20 cellular contexts compared by ENCODE assay signal in the genomic region with DNA sequence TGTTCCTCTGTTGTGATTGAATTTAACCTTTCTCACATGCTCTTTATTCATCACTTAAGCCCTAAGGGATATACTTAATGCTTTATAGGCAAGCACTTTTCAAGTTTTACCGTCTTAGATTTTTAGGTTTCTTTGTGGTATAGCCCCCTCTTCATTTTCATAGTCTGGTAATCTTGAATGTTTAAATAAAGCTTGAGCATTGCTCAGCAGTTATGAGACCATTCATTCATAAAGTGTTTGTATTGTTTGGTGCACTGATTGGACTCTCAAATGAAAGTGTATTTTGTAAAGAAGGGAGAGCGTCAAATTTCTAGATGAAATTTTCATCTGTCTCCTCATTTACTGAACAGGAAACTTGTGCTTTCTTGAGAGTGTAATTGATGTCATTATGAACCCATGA. TPM values are rescaled to one million over a fixed set of nuclear protein-coding genes. Genes with fewer than 3 reads are reported as not detected.
DNase-seq lines count a peak whose midpoint lies in the region; ATAC-seq and TF ChIP-seq lines count a peak whose summit lies in the region.
"Had no signal": no experiment of that assay in that cellular context is flagged by ENCODE, and none has a peak within 500 bp of the region (broad histone marks: within the 10 kb centered on the region; RNA-seq: fewer than 3 reads in every experiment).

No MANE protein-coding gene starts in this region.

- H3K4me1 ChIP-seq in breast epithelium (peaks cover 0 to 4% of the 10 kb centered on the region in 2 donors), Loucy (ENCODE audit: insufficient read depth, low read length, poor library complexity, severe bottlenecking) (peaks cover 34% of the 10 kb centered on the region), thyroid gland (peaks cover 20 to 32% of the 10 kb centered on the region in 2 donors), SK-N-SH (ENCODE audit: control insufficient read depth in 1 of 2, insufficient read depth in 2 of 2, low read depth in 1 of 2, low read length in 1 of 2) (peaks cover 0 to 6% of the 10 kb centered on the region in 2 experiments; a peak in 2 of 4 replicates)

- no peaks in the 10 kb centered on the region for H3K27me3 Mint-ChIP-seq in MCF 10A (ENCODE audit: insufficient read depth, unreplicated experiment)
- H3K27me3 Mint-ChIP-seq in activated naive CD8-positive, alpha-beta T cell treated with anti-CD3 and anti-CD28 coated beads, Interleukin-2, amount 10 ng/mL, durations not matched to agents 7 days and 5 days = no peaks in the 10 kb centered on the region

- no peak overlapping the region for H2AFZ ChIP-seq in Loucy (ENCODE audit: low read length)
- H2AFZ ChIP-seq in SK-N-SH (ENCODE audit: low read depth) = no peak overlapping the region

- peaks cover 32% of the 10 kb centered on the region for H3K4me1 Mint-ChIP-seq in MCF 10A (ENCODE audit: insufficient read depth, unreplicated experiment)
- peaks cover 34% of the 10 kb centered on the region for H3K4me1 Mint-ChIP-seq in activated naive CD8-positive, alpha-beta T cell treated with anti-CD3 and anti-CD28 coated beads, Interleukin-2, amount 10 ng/mL, durations not matched to agents 7 days and 5 days

- TF ChIP-seq CTCF in MCF 10A (IDR thresholded peaks at IDR 0.05; ENCODE audit: unreplicated experiment) (no peak), breast epithelium (IDR thresholded peaks at IDR 0.05) (no peak), Loucy (conservative IDR thresholded peaks at IDR 0.05; ENCODE audit: low read length) (no peak), thyroid gland (IDR thresholded peaks at IDR 0.05) (no peak), SK-N-SH (IDR thresholded peaks at IDR 0.05) (no peak)

- CTCF ChIA-PET in MCF 10A (lab: Yijun Ruan, JAX) (no interaction called here), SK-N-SH (lab: Yijun Ruan, JAX) (no interaction called here)

- H3K79me2 ChIP-seq in Loucy (ENCODE audit: insufficient read depth, low read length) (peaks cover 97% of the 10 kb centered on the region), SK-N-SH (ENCODE audit: insufficient read depth) (peaks cover 93% of the 10 kb centered on the region)

- H3K4me3 Mint-ChIP-seq in MCF 10A (ENCODE audit: unreplicated experiment) = peak overlapping the region; percentile 8
- peak overlapping the region; percentile 59 for H3K4me3 Mint-ChIP-seq in activated naive CD8-positive, alpha-beta T cell treated with anti-CD3 and anti-CD28 coated beads, Interleukin-2, amount 10 ng/mL, durations not matched to agents 7 days and 5 days

- intact Hi-C loops in MCF 10A (cut with micrococcal nuclease) = no loop called here
- intact Hi-C loops in breast epithelium (cut with DNase I; ENCODE audit: low total_unique reads) = no loop called here
- intact Hi-C loops in thyroid gland (cut with DNase I) = no loop called here

- TF ChIP-seq RAD21 in SK-N-SH (IDR thresholded peaks at IDR 0.05; ENCODE audit: low read length) = no peak

- no peaks in the 10 kb centered on the region for H3K9me3 Mint-ChIP-seq in MCF 10A (ENCODE audit: unreplicated experiment)
- peaks cover 3% of the 10 kb centered on the region for H3K9me3 Mint-ChIP-seq in activated naive CD8-positive, alpha-beta T cell treated with anti-CD3 and anti-CD28 coated beads, Interleukin-2, amount 10 ng/mL, durations not matched to agents 7 days and 5 days

- POLR2A ChIA-PET in MCF 10A (lab: Yijun Ruan, JAX) (interaction anchor here (1.4 to 3.3 kb wide), 4 partner anchors 18 to 43 kb away, joined by 4 to 28 read pairs (median 12); a partner anchor contains a TSS), SK-N-SH (lab: Yijun Ruan, JAX) (no interaction called here)
- POLR2A ChIA-PET in activated naive CD8-positive, alpha-beta T cell treated with anti-CD3 and anti-CD28 coated beads, Interleukin-2, amount 10 ng/mL, durations not matched to agents 7 days and 5 days (lab: Charles Lee) = interaction anchor here (1.3 kb wide), 1 partner anchor 25 kb away, joined by 3 read pairs; a partner anchor contains a TSS

- BruUV-seq in MCF 10A (replicated peaks; lab: Mats Ljungman, UMichigan) = no TSS peak

- H3K36me3 ChIP-seq in breast epithelium = no peaks in the 10 kb centered on the region
- no peaks in the 10 kb centered on the region; the same call in 1 of the 2 replicates for H3K36me3 ChIP-seq in Loucy (ENCODE audit: insufficient read depth, low read length)
- no peaks in the 10 kb centered on the region for H3K36me3 ChIP-seq in thyroid gland
- H3K36me3 ChIP-seq in SK-N-SH (replicated peaks in 1 of 2; ENCODE audit: control insufficient read depth in 1 of 2, insufficient read depth in 2 of 2, low read length in 1 of 2) = no peaks in the 10 kb centered on the region
- H3K36me3 ChIP-seq: right lobe of liver, suprapubic skin had no signal

- H3K27me3 ChIP-seq in breast epithelium (no peaks in the 10 kb centered on the region), Loucy (ENCODE audit: insufficient read depth, low read length, poor library complexity, severe bottlenecking) (no peaks in the 10 kb centered on the region), thyroid gland (no peaks in the 10 kb centered on the region), SK-N-SH (ENCODE audit: insufficient read depth) (no peaks in the 10 kb centered on the region)
- H3K27me3 ChIP-seq: right lobe of liver, suprapubic skin had no signal

- H3F3A ChIP-seq in Loucy (ENCODE audit: low read depth) (no peaks in the 10 kb centered on the region), SK-N-SH (replicated peaks; ENCODE audit: insufficient read depth) (no peaks in the 10 kb centered on the region)

- H3K27ac Mint-ChIP-seq in MCF 10A (ENCODE audit: low read depth, unreplicated experiment) = peak overlapping the region; percentile 63
- peak overlapping the region; percentile 37 for H3K27ac Mint-ChIP-seq in activated naive CD8-positive, alpha-beta T cell treated with anti-CD3 and anti-CD28 coated beads, Interleukin-2, amount 10 ng/mL, durations not matched to agents 7 days and 5 days

- H3K9me2 ChIP-seq in Loucy (replicated peaks; ENCODE audit: low read depth, low read length) = no peaks in the 10 kb centered on the region
- H3K9me2 ChIP-seq in SK-N-SH = no peaks in the 10 kb centered on the region

- no peak overlapping the region for H3K4me3 ChIP-seq in breast epithelium
- H3K4me3 ChIP-seq in Loucy (ENCODE audit: low read length, poor library complexity, severe bottlenecking) = no peak overlapping the region
- no peak overlapping the region for H3K4me3 ChIP-seq in thyroid gland (replicated peaks in 1 of 3)
- H3K4me3 ChIP-seq in SK-N-SH (ENCODE audit: low read depth in 2 of 2, low read length in 1 of 2) = no peak overlapping the region
- H3K4me3 ChIP-seq: right lobe of liver had no signal

- TF ChIP-seq EP300 in SK-N-SH (IDR thresholded peaks at IDR 0.05; ENCODE audit: borderline replicate concordance in 1 of 2, low read depth in 1 of 2, low read length in 1 of 2) = no peak

- TF ChIP-seq POLR2A in breast epithelium (IDR thresholded peaks at IDR 0.05) (no peak), thyroid gland (IDR thresholded peaks at IDR 0.05) (peak in 1 of 2 donors; percentile 43)

- H3K27ac ChIP-seq in breast epithelium = no peak overlapping the region
- peak overlapping the region; percentile 55 to 77 (median 58) for H3K27ac ChIP-seq in thyroid gland
- no peak overlapping the region for H3K27ac ChIP-seq in SK-N-SH (ENCODE audit: low read depth in 2 of 2, low read length in 1 of 2)
- H3K27ac ChIP-seq: right lobe of liver, suprapubic skin, VCaP had no signal

- WGBS in thyroid gland, 2 donors = 36 to 40% methylated on average over 2 of the region's 2 CpGs
- whole genome bisulfite sequencing in SK-N-SH (ENCODE audit: low lambda C conversion rate) = 95% methylated on average over 2 of the region's 2 CpGs

- H3K4me2 ChIP-seq in Loucy (ENCODE audit: low read depth, low read length, poor library complexity, severe bottlenecking) (peak overlapping the region; percentile 73), SK-N-SH (no peak overlapping the region)

- no peaks in the 10 kb centered on the region for H3K9me3 ChIP-seq in breast epithelium
- H3K9me3 ChIP-seq in Loucy (ENCODE audit: insufficient read depth, low read depth, low read length) = no peaks in the 10 kb centered on the region
- no peaks in the 10 kb centered on the region for H3K9me3 ChIP-seq in thyroid gland
- H3K9me3 ChIP-seq in SK-N-SH = no peaks in the 10 kb centered on the region
- H3K9me3 ChIP-seq: right lobe of liver, suprapubic skin had no signal

- H4K20me1 ChIP-seq in Loucy (ENCODE audit: insufficient read depth, low read length, poor library complexity, severe bottlenecking) (peaks cover 55% of the 10 kb centered on the region), SK-N-SH (ENCODE audit: insufficient read depth) (peaks cover 8% of the 10 kb centered on the region; the same call in 1 of the 2 replicates)

- no peak for ATAC-seq in activated naive CD8-positive, alpha-beta T cell treated with anti-CD3 and anti-CD28 coated beads, Interleukin-2, amount 10 ng/mL, durations not matched to agents 7 days and 5 days (ENCODE audit: low read depth)
- ATAC-seq: HCT116, left cardiac atrium, right lobe of liver had no signal

- no peaks in the 10 kb centered on the region for H3K36me3 Mint-ChIP-seq in MCF 10A (ENCODE audit: insufficient read depth, unreplicated experiment)
- peaks cover 17% of the 10 kb centered on the region for H3K36me3 Mint-ChIP-seq in activated naive CD8-positive, alpha-beta T cell treated with anti-CD3 and anti-CD28 coated beads, Interleukin-2, amount 10 ng/mL, durations not matched to agents 7 days and 5 days

- DNase-seq in MCF 10A (ENCODE audit: unreplicated experiment) (no peak), breast epithelium (ENCODE audit: low spot score in 2 of 2) (no peak), thyroid gland (no peak), NOMO-1 treated with DMSO at 0.1 percent for 48 hours (lab: John Stamatoyannopoulos, UW; ENCODE audit: unreplicated experiment) (no peak), SK-N-SH (no peak)
- DNase-seq in activated naive CD8-positive, alpha-beta T cell treated with anti-CD3 and anti-CD28 coated beads, Interleukin-2, amount 10 ng/mL, durations not matched to agents 7 days and 5 days = no peak
- DNase-seq in activated effector memory CD4-positive, alpha-beta T cell treated with Interleukin-2 at 50 U/mL for 16 hours = no peak
- DNase-seq: amygdala, DMS 273 treated with DMSO at 0.1 percent for 48 hours, foreskin fibroblast, left cardiac atrium, MM.1S, NCI-H187 treated with DMSO at 0.1 percent for 48 hours, NCI-H526, occipital lobe, right lobe of liver had no signal

- no peak overlapping the region for H3K9ac ChIP-seq in Loucy (ENCODE audit: low read depth, low read length, poor library complexity, severe bottlenecking)
- H3K9ac ChIP-seq in SK-N-SH = no peak overlapping the region

RNA-seq across cellular contexts. Expression of a gene that starts 25.2 kb away (rescaled TPM):
- 93.4 and 123 TPM in 2 replicates for total RNA-seq in MCF 10A (2022)
- total RNA-seq in breast epithelium = 100 to 1,000 TPM in 1 of 3 donors, 10 to 100 TPM in 2; 80.5 to 115 (median 98.6) TPM
- total RNA-seq in activated naive CD8-positive, alpha-beta T cell treated with anti-CD3 and anti-CD28 coated beads, Interleukin-2, amount 10 ng/mL, durations not matched to agents 7 days and 5 days = 10 to 100 TPM; 48.5 to 52.2 TPM
- 100 to 1,000 TPM in 1 of 4 donors, 10 to 100 TPM in 3; 73.2 to 132 (median 96.3) TPM for total RNA-seq in thyroid gland
- 21.2 and 29.8 TPM in 2 replicates for polyA plus RNA-seq in SK-N-SH (2012; rRNA removed)
- 21.2 and 22.7 TPM in 2 replicates for polyA plus RNA-seq in SK-N-SH (2012; cell fraction: cytosol; rRNA removed)
- polyA plus RNA-seq in SK-N-SH (2012; cell fraction: nucleus; rRNA removed) = 36.6 and 74.1 TPM in 2 replicates

RNA-seq across cellular contexts. Expression of a gene that starts 43.5 kb away (rescaled TPM):
- 16.3 and 20.7 TPM in 2 replicates for total RNA-seq in MCF 10A (2022)
- total RNA-seq in breast epithelium = 10 to 100 TPM; 37.9 to 61.8 (median 42.9) TPM
- 10 to 100 TPM in 1 of 2 experiments, 1 to 10 TPM in 1; 9.9 to 10.8 TPM for total RNA-seq in activated naive CD8-positive, alpha-beta T cell treated with anti-CD3 and anti-CD28 coated beads, Interleukin-2, amount 10 ng/mL, durations not matched to agents 7 days and 5 days
- total RNA-seq in thyroid gland = 10 to 100 TPM in 3 of 4 donors, 1 to 10 TPM in 1; 9.9 to 27.7 (median 14.2) TPM
- polyA plus RNA-seq in SK-N-SH (2012; rRNA removed) = 9.2 TPM in 2 replicates
- polyA plus RNA-seq in SK-N-SH (2012; cell fraction: cytosol; rRNA removed) = 5.4 and 8.3 TPM in 2 replicates
- polyA plus RNA-seq in SK-N-SH (2012; cell fraction: nucleus; rRNA removed) = 8.1 and 8.3 TPM in 2 replicates

Comparison
In these comparisons a context has a peak if more than half of its experiments do, and no peak if none do; other contexts are left out.
1. H3K27ac ChIP-seq: peak in thyroid gland (3 of 3); none in breast epithelium (0 of 2) and SK-N-SH (0 of 2).